9 cellular contexts compared by ENCODE assay signal in the genomic region with DNA sequence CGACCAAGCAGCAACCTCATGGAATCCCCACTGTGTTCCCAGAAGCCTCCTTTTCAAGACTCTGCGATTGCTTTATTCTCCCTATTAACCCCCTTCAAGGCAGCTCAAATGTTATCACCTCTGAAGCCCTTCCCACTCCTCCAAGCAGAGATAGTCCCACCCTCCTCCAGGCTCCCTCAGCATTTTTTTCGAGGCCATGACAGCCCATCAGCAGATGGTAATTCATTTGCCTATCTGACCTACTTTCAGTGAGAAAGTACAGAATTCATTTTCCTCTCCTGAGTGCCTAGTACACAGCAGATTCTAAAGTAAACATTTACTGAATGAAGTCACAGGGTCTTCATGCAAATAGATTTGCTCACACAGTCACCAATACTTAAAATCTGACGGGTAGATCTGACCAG. TPM values are rescaled to one million over a fixed set of nuclear protein-coding genes. Genes with fewer than 3 reads are reported as not detected.
DNase-seq lines count a peak whose midpoint lies in the region; ATAC-seq and TF ChIP-seq lines count a peak whose summit lies in the region.
"Had no signal": no experiment of that assay in that cellular context is flagged by ENCODE, and none has a peak within 500 bp of the region (broad histone marks: within the 10 kb centered on the region; RNA-seq: fewer than 3 reads in every experiment).

No MANE protein-coding gene starts in this region.

- peak; percentile 68 for DNase-seq in NCI-H345 (lab: John Stamatoyannopoulos, UW)
- peak; percentile 39 for DNase-seq in fibroblast of pulmonary artery (ENCODE audit: low read depth)
- DNase-seq in pons (ENCODE audit: low spot score) = peak; percentile 20
- DNase-seq in mesenteric fat pad (ENCODE audit: low spot score) = no peak
- DNase-seq in T-helper 1 cell = no peak
- DNase-seq in NCI-H2196 (lab: John Stamatoyannopoulos, UW; ENCODE audit: unreplicated experiment) = no peak

- no peak overlapping the region for H3K4me3 ChIP-seq in fibroblast of pulmonary artery (replicated peaks; ENCODE audit: low read depth, low read length)

- ATAC-seq in GM19452 (IDR thresholded peaks at IDR 0.05; ENCODE audit: unreplicated experiment) (peak; percentile 47), GM18858 (IDR thresholded peaks at IDR 0.05; ENCODE audit: unreplicated experiment) (no peak)
- ATAC-seq: HCT116 had no signal

- TF ChIP-seq CTCF in fibroblast of pulmonary artery (IDR thresholded peaks at IDR 0.05; ENCODE audit: low read length, missing control alignments) = no peak

RNA-seq across cellular contexts. Expression of a gene that starts 47.8 kb away (rescaled TPM):
- total RNA-seq in mesenteric fat pad = 25.9 TPM

Comparison
In these comparisons a context has a peak if more than half of its experiments do, and no peak if none do; other contexts are left out.
1. DNase-seq: peak in NCI-H345 (single experiment), fibroblast of pulmonary artery (single experiment) and pons (single experiment); none in mesenteric fat pad (single experiment), T-helper 1 cell (0 of 5) and NCI-H2196 (single experiment).